In the genomic region with DNA sequence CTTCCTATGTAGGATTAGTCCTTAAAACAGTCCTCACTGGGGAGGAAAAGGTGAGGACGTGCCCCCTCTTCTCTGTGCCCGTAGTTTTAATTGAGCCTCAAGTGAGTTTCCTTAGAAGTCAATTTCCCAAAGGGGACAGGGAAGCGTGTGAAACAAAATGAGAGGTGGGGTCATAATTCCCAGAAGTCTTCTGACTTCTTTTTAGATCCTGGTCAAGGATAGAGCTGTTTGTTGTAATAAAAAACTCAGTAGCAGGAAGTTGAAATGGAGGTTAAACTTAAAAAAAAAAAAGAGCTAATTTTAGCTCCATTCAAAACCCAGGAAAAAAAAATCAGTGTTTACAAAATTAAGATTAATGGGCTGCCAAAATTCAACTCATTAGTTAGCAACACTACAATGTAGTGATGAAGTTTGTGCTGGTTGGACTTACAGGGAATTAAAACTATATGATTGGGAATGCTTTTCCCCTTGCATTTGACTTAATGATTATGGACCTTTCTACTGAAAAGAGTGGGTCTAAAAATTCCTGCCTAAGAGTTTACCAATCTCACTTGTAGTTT, we compare ENCODE assay signal across 2 cellular contexts.
TF ChIP-seq lines count a peak whose summit lies in the region.

No MANE protein-coding gene starts in this region.

TF ChIP-seq in HepG2, 621 proteins besides CTCF, POLR2A, EP300 and RAD21 (continued from another document):
- TF ChIP-seq, protein P1, sequence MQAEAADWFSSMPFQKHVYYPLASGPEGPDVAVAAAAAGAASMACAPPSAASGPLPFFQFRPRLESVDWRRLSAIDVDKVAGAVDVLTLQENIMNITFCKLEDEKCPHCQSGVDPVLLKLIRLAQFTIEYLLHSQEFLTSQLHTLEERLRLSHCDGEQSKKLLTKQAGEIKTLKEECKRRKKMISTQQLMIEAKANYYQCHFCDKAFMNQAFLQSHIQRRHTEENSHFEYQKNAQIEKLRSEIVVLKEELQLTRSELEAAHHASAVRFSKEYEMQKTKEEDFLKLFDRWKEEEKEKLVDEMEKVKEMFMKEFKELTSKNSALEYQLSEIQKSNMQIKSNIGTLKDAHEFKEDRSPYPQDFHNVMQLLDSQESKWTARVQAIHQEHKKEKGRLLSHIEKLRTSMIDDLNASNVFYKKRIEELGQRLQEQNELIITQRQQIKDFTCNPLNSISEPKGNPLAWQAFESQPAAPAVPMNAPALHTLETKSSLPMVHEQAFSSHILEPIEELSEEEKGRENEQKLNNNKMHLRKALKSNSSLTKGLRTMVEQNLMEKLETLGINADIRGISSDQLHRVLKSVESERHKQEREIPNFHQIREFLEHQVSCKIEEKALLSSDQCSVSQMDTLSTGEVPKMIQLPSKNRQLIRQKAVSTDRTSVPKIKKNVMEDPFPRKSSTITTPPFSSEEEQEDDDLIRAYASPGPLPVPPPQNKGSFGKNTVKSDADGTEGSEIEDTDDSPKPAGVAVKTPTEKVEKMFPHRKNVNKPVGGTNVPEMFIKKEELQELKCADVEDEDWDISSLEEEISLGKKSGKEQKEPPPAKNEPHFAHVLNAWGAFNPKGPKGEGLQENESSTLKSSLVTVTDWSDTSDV (CRISPR knock-in tag; IDR thresholded peaks at IDR 0.05) = no peak
- no peak for TF ChIP-seq ZNF639 (CRISPR knock-in tag; conservative IDR thresholded peaks at IDR 0.05)
- no peak for TF ChIP-seq ZIK1 (CRISPR knock-in tag; IDR thresholded peaks at IDR 0.05; ENCODE audit: borderline replicate concordance, low read depth)
- TF ChIP-seq NFKBIZ (CRISPR knock-in tag; IDR thresholded peaks at IDR 0.05) = no peak
- TF ChIP-seq ZNF496 (CRISPR knock-in tag; IDR thresholded peaks at IDR 0.05; ENCODE audit: insufficient replicate concordance) = no peak
- no peak for TF ChIP-seq SAP130 (CRISPR knock-in tag; IDR thresholded peaks at IDR 0.05; ENCODE audit: low read depth)
- no peak for TF ChIP-seq ZNF235 (CRISPR knock-in tag; IDR thresholded peaks at IDR 0.05; ENCODE audit: borderline replicate concordance)
- TF ChIP-seq SRF (IDR thresholded peaks at IDR 0.05; ENCODE audit: low read depth, low read length) = no peak
- TF ChIP-seq SP1 (IDR thresholded peaks at IDR 0.05) = no peak
- no peak for TF ChIP-seq SP1 (CRISPR knock-in tag; IDR thresholded peaks at IDR 0.05)

TF ChIP-seq in K562, 482 proteins besides CTCF, POLR2A, EP300 and RAD21 (continued from another document):
- TF ChIP-seq, protein P2, sequence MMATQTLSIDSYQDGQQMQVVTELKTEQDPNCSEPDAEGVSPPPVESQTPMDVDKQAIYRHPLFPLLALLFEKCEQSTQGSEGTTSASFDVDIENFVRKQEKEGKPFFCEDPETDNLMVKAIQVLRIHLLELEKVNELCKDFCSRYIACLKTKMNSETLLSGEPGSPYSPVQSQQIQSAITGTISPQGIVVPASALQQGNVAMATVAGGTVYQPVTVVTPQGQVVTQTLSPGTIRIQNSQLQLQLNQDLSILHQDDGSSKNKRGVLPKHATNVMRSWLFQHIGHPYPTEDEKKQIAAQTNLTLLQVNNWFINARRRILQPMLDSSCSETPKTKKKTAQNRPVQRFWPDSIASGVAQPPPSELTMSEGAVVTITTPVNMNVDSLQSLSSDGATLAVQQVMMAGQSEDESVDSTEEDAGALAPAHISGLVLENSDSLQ (IDR thresholded peaks at IDR 0.05) = peak; percentile 21; the same call in 1 of the 2 replicates
- TF ChIP-seq PURB (CRISPR knock-in tag; IDR thresholded peaks at IDR 0.05; ENCODE audit: low read depth) (no peak), EHMT2 (IDR thresholded peaks at IDR 0.05) (no peak), KDM1A (IDR thresholded peaks at IDR 0.05) (no peak), ZNF224 (CRISPR knock-in tag; IDR thresholded peaks at IDR 0.05) (no peak), ARID1B (IDR thresholded peaks at IDR 0.05) (no peak), IFI16 (CRISPR knock-in tag; IDR thresholded peaks at IDR 0.05) (no peak), TBL1XR1 (IDR thresholded peaks at IDR 0.05; ENCODE audit: low read length in 2 of 2) (no peak), MEF2A (IDR thresholded peaks at IDR 0.05; ENCODE audit: control insufficient read depth, low read depth, low read length) (peak; percentile 40; the same call in 1 of the 2 replicates), SETDB1 (IDR thresholded peaks at IDR 0.05; ENCODE audit: low read length) (no peak), U2AF1 (optimal IDR thresholded peaks at IDR 0.05; ENCODE audit: low read depth, low read length) (no peak), MEIS2 (IDR thresholded peaks at IDR 0.05; ENCODE audit: partially characterized antibody) (peak; percentile 81), MAFG (tag; conservative IDR thresholded peaks at IDR 0.05) (no peak), ESRRB (CRISPR knock-in tag; IDR thresholded peaks at IDR 0.05; ENCODE audit: borderline replicate concordance) (no peak)
- TF ChIP-seq, protein P3, sequence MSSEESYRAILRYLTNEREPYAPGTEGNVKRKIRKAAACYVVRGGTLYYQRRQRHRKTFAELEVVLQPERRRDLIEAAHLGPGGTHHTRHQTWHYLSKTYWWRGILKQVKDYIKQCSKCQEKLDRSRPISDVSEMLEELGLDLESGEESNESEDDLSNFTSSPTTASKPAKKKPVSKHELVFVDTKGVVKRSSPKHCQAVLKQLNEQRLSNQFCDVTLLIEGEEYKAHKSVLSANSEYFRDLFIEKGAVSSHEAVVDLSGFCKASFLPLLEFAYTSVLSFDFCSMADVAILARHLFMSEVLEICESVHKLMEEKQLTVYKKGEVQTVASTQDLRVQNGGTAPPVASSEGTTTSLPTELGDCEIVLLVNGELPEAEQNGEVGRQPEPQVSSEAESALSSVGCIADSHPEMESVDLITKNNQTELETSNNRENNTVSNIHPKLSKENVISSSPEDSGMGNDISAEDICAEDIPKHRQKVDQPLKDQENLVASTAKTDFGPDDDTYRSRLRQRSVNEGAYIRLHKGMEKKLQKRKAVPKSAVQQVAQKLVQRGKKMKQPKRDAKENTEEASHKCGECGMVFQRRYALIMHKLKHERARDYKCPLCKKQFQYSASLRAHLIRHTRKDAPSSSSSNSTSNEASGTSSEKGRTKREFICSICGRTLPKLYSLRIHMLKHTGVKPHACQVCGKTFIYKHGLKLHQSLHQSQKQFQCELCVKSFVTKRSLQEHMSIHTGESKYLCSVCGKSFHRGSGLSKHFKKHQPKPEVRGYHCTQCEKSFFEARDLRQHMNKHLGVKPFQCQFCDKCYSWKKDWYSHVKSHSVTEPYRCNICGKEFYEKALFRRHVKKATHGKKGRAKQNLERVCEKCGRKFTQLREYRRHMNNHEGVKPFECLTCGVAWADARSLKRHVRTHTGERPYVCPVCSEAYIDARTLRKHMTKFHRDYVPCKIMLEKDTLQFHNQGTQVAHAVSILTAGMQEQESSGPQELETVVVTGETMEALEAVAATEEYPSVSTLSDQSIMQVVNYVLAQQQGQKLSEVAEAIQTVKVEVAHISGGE (CRISPR knock-in tag; IDR thresholded peaks at IDR 0.05) = no peak
- TF ChIP-seq, protein P4, sequence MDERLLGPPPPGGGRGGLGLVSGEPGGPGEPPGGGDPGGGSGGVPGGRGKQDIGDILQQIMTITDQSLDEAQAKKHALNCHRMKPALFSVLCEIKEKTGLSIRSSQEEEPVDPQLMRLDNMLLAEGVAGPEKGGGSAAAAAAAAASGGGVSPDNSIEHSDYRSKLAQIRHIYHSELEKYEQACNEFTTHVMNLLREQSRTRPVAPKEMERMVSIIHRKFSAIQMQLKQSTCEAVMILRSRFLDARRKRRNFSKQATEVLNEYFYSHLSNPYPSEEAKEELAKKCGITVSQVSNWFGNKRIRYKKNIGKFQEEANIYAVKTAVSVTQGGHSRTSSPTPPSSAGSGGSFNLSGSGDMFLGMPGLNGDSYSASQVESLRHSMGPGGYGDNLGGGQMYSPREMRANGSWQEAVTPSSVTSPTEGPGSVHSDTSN (CRISPR knock-in tag; IDR thresholded peaks at IDR 0.05; ENCODE audit: low read depth) = no peak
- TF ChIP-seq, protein P4 (tag; conservative IDR thresholded peaks at IDR 0.05; ENCODE audit: low read depth) = peak; percentile 55; the same call in 1 of the 2 replicates
